Comparison of ENCODE assay signal across 18 cellular contexts in the genomic region with DNA sequence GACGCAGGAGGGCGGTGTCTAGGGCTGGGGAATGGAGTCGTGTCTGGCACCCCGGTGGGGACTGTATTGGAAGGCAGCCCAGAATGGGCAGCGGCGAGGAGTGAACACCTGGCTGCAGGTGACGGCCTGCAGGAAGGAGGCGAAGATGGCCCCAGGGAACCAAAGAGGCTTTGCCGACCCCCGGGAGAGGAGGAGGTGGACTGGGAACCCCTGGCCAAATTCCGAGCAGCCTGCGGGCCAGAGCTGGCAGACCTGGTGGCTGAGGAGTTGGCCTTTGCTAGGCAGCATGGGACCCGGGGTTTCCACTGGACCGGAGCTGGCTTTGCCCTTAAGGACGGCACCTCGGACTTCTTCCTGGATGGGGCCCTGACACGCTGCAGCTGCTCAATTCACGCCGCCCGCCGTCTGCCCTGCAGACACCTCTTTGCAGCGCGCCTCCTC. TPM values are rescaled to one million over a fixed set of nuclear protein-coding genes. Genes with fewer than 3 reads are reported as not detected.
A peak's percentile ranks its signal among the peaks of the same experiment; 100 is the strongest.
DNase-seq lines count a peak whose midpoint lies in the region; ATAC-seq and TF ChIP-seq lines count a peak whose summit lies in the region.
"Had no signal": no experiment of that assay in that cellular context is flagged by ENCODE, and none has a peak within 500 bp of the region (broad histone marks: within the 10 kb centered on the region; RNA-seq: fewer than 3 reads in every experiment).

No MANE protein-coding gene starts in this region.

- no peaks in the 10 kb centered on the region for H3K27me3 Mint-ChIP-seq in T-helper 2 cell treated with Interferon-gamma antibody and Interleukin-4, amounts not matched to agents 5 μg/mL and 100 μg/mL, for 36 hours (ENCODE audit: low read depth)
- peaks cover 10% of the 10 kb centered on the region for H3K27me3 Mint-ChIP-seq in WTC11 (ENCODE audit: low read depth)
- H3K27me3 Mint-ChIP-seq: type B pancreatic cell had no signal

- peaks cover 4% of the 10 kb centered on the region for H3K4me1 Mint-ChIP-seq in T-helper 2 cell treated with Interferon-gamma antibody and Interleukin-4, amounts not matched to agents 5 μg/mL and 100 μg/mL, for 36 hours (ENCODE audit: low read depth)
- H3K4me1 Mint-ChIP-seq in WTC11 = peaks cover 20% of the 10 kb centered on the region

- TF ChIP-seq CTCF in WTC11 (IDR thresholded peaks at IDR 0.05) (no peak), mucosa of descending colon (IDR thresholded peaks at IDR 0.05) (no peak)

- H3K36me3 Mint-ChIP-seq in T-helper 2 cell treated with Interferon-gamma antibody and Interleukin-4, amounts not matched to agents 5 μg/mL and 100 μg/mL, for 36 hours (ENCODE audit: low read depth) = peaks cover 4% of the 10 kb centered on the region
- no peaks in the 10 kb centered on the region for H3K36me3 Mint-ChIP-seq in WTC11

- no peak for DNase-seq in T-helper 2 cell treated with Interferon-gamma antibody and Interleukin-4, amounts not matched to agents 5 μg/mL and 100 μg/mL, for 36 hours (ENCODE audit: low spot score)
- no peak for DNase-seq in T-helper 2 cell
- no peak for DNase-seq in WTC11 (ENCODE audit: low spot score)
- DNase-seq in mucosa of descending colon = no peak
- DNase-seq in NCI-H446 treated with DMSO at 0.1 percent for 48 hours (lab: John Stamatoyannopoulos, UW) = no peak
- no peak for DNase-seq in SIG-M5 (lab: John Stamatoyannopoulos, UW)
- DNase-seq: activated CD4-positive, alpha-beta T cell treated with anti-CD3 and anti-CD28 coated beads, Interleukin-2, amount 50 U/mL, for 4 hours; anterior cingulate cortex; CD8-positive, alpha-beta T cell; GDM1; MV-4-11; nucleus accumbens; stimulated activated CD4-positive, alpha-beta T cell treated with anti-CD3 and anti-CD28 coated beads, Interleukin-4, amount 100 ng/mL, for 4 hours had no signal

- H3K9me3 ChIP-seq in mucosa of descending colon = no peaks in the 10 kb centered on the region
- H3K9me3 ChIP-seq: gastroesophageal sphincter had no signal

- in situ Hi-C loops in GM18951 (cut with MboI; ENCODE audit: low sequenced_read_pairs, unreplicated experiment) = no loop called here

- ATAC-seq in WTC11 (no peak), mucosa of descending colon (peak; percentile 26), GM21825 (IDR thresholded peaks at IDR 0.05; ENCODE audit: unreplicated experiment) (no peak)
- ATAC-seq: CD8-positive, alpha-beta T cell; gastroesophageal sphincter had no signal

- H3K36me3 ChIP-seq in mucosa of descending colon (ENCODE audit: low read depth) = no peaks in the 10 kb centered on the region

- H3K4me1 ChIP-seq in mucosa of descending colon (ENCODE audit: low read depth) = no peaks in the 10 kb centered on the region

- H3K4me3 Mint-ChIP-seq in T-helper 2 cell treated with Interferon-gamma antibody and Interleukin-4, amounts not matched to agents 5 μg/mL and 100 μg/mL, for 36 hours = no peak overlapping the region
- no peak overlapping the region for H3K4me3 Mint-ChIP-seq in WTC11
- H3K4me3 Mint-ChIP-seq: activated T-helper 1 cell treated with anti-CD3 and anti-CD28 coated beads, Interleukin-12 subunit alpha, Interleukin-12 subunit beta, Interleukin-2, Interleukin-4 antibody, amounts not matched to agents 30 ng/mL and 10 ng/mL and 1 ng/mL, durations not matched to agents 14 hours and 24 hours and 36 hours; CD8-positive, alpha-beta T cell; type B pancreatic cell had no signal

- intact Hi-C loops in mucosa of descending colon (cut with DNase I, micrococcal nuclease) = no loop called here

- peak overlapping the region; percentile 35 for H3K27ac Mint-ChIP-seq in T-helper 2 cell treated with Interferon-gamma antibody and Interleukin-4, amounts not matched to agents 5 μg/mL and 100 μg/mL, for 36 hours
- H3K27ac Mint-ChIP-seq in WTC11 = no peak overlapping the region
- H3K27ac Mint-ChIP-seq: activated T-helper 1 cell treated with anti-CD3 and anti-CD28 coated beads, Interleukin-12 subunit alpha, Interleukin-12 subunit beta, Interleukin-2, Interleukin-4 antibody, amounts not matched to agents 30 ng/mL and 10 ng/mL and 1 ng/mL, durations not matched to agents 14 hours and 24 hours and 36 hours had no signal

- peak; percentile 2 for TF ChIP-seq POLR2A in GM18951 (IDR thresholded peaks at IDR 0.05; ENCODE audit: extremely low read depth, insufficient read depth, insufficient read length)

- POLR2A ChIA-PET in WTC11 (lab: Charles Lee) = no interaction called here

- CTCF ChIA-PET in WTC11 (lab: Charles Lee) = interaction anchor here (0.6 kb wide), 1 partner anchor 99 kb away, joined by 3 read pairs; no protein-coding TSS in a partner anchor

- H3K9me3 Mint-ChIP-seq in T-helper 2 cell treated with Interferon-gamma antibody and Interleukin-4, amounts not matched to agents 5 μg/mL and 100 μg/mL, for 36 hours = no peaks in the 10 kb centered on the region
- no peaks in the 10 kb centered on the region for H3K9me3 Mint-ChIP-seq in WTC11
- H3K9me3 Mint-ChIP-seq: activated T-helper 1 cell treated with anti-CD3 and anti-CD28 coated beads, Interleukin-12 subunit alpha, Interleukin-12 subunit beta, Interleukin-2, Interleukin-4 antibody, amounts not matched to agents 30 ng/mL and 10 ng/mL and 1 ng/mL, durations not matched to agents 14 hours and 24 hours and 36 hours; CD8-positive, alpha-beta T cell; type B pancreatic cell had no signal

- H3K4me3 ChIP-seq in mucosa of descending colon = no peak overlapping the region
- H3K4me3 ChIP-seq: gastroesophageal sphincter had no signal

TF ChIP-seq in WTC11, 78 proteins besides CTCF, POLR2A, EP300 and RAD21:
- TF ChIP-seq, protein P1, sequence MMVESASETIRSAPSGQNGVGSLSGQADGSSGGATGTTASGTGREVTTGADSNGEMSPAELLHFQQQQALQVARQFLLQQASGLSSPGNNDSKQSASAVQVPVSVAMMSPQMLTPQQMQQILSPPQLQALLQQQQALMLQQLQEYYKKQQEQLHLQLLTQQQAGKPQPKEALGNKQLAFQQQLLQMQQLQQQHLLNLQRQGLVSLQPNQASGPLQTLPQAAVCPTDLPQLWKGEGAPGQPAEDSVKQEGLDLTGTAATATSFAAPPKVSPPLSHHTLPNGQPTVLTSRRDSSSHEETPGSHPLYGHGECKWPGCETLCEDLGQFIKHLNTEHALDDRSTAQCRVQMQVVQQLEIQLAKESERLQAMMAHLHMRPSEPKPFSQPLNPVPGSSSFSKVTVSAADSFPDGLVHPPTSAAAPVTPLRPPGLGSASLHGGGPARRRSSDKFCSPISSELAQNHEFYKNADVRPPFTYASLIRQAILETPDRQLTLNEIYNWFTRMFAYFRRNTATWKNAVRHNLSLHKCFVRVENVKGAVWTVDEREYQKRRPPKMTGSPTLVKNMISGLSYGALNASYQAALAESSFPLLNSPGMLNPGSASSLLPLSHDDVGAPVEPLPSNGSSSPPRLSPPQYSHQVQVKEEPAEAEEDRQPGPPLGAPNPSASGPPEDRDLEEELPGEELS (CRISPR knock-in tag; IDR thresholded peaks at IDR 0.05) = no peak
- TF ChIP-seq, protein P2, sequence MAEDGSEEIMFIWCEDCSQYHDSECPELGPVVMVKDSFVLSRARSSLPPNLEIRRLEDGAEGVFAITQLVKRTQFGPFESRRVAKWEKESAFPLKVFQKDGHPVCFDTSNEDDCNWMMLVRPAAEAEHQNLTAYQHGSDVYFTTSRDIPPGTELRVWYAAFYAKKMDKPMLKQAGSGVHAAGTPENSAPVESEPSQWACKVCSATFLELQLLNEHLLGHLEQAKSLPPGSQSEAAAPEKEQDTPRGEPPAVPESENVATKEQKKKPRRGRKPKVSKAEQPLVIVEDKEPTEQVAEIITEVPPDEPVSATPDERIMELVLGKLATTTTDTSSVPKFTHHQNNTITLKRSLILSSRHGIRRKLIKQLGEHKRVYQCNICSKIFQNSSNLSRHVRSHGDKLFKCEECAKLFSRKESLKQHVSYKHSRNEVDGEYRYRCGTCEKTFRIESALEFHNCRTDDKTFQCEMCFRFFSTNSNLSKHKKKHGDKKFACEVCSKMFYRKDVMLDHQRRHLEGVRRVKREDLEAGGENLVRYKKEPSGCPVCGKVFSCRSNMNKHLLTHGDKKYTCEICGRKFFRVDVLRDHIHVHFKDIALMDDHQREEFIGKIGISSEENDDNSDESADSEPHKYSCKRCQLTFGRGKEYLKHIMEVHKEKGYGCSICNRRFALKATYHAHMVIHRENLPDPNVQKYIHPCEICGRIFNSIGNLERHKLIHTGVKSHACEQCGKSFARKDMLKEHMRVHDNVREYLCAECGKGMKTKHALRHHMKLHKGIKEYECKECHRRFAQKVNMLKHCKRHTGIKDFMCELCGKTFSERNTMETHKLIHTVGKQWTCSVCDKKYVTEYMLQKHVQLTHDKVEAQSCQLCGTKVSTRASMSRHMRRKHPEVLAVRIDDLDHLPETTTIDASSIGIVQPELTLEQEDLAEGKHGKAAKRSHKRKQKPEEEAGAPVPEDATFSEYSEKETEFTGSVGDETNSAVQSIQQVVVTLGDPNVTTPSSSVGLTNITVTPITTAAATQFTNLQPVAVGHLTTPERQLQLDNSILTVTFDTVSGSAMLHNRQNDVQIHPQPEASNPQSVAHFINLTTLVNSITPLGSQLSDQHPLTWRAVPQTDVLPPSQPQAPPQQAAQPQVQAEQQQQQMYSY (CRISPR knock-in tag; IDR thresholded peaks at IDR 0.05) = peak; percentile 29; the same call in 1 of the 2 replicates
TF ChIP-seq in WTC11: peak in this region for 1.

RNA-seq across cellular contexts. Expression of a gene that starts 25.9 kb away (rescaled TPM):
- total RNA-seq in WTC11 (2021) (12.8 to 15.9 TPM (median 15.7 TPM) in 3 replicates), mucosa of descending colon (10 to 100 TPM in 1 of 3 donors, 1 to 10 TPM in 2; 6.0 to 12.9 (median 8.7) TPM)

RNA-seq across cellular contexts. Expression of a gene that starts 26.2 kb away (rescaled TPM):
- total RNA-seq in WTC11 (2021) = 99.8 to 119 TPM (median 102 TPM) in 3 replicates
- total RNA-seq in mucosa of descending colon = 10 to 100 TPM; 16.0 to 42.7 (median 29.6) TPM

RNA-seq across cellular contexts. Expression of a gene that starts 59.4 kb away (rescaled TPM):
- total RNA-seq in WTC11 (2021) = 23.0 to 31.1 TPM (median 29.8 TPM) in 3 replicates
- 10 to 100 TPM; 22.7 to 41.4 (median 28.8) TPM for total RNA-seq in mucosa of descending colon
